1 cellular context compared by ENCODE assay signal in genomic region chr22:24059121-24059520, GRCh38.
TF ChIP-seq lines count a peak whose summit lies in the region.

No MANE protein-coding gene starts in this region.

TF ChIP-seq in WTC11, 78 proteins besides CTCF, POLR2A, EP300 and RAD21 (continued from another document):
- TF ChIP-seq AR (CRISPR knock-in tag; IDR thresholded peaks at IDR 0.05) (no peak), NFYB (CRISPR knock-in tag; conservative IDR thresholded peaks at IDR 0.05; ENCODE audit: low read depth) (no peak), FOXJ3 (CRISPR knock-in tag; IDR thresholded peaks at IDR 0.05; ENCODE audit: borderline replicate concordance) (no peak), USF2 (CRISPR knock-in tag; IDR thresholded peaks at IDR 0.05) (no peak), STAT6 (CRISPR knock-in tag; conservative IDR thresholded peaks at IDR 0.05; ENCODE audit: low read depth) (no peak), IRF2 (CRISPR knock-in tag; IDR thresholded peaks at IDR 0.05; ENCODE audit: borderline replicate concordance, low read depth) (no peak), NFE2L1 (CRISPR knock-in tag; IDR thresholded peaks at IDR 0.05) (no peak), ZNF396 (CRISPR knock-in tag; IDR thresholded peaks at IDR 0.05; ENCODE audit: borderline replicate concordance) (no peak)
